ENCODE assay signal across 30 cellular contexts in genomic region chr10:77016278-77016815, GRCh38.
"Had no signal": no experiment of that assay in that cellular context is flagged by ENCODE, and none has a peak within 500 bp of the region (broad histone marks: within the 10 kb centered on the region; RNA-seq: fewer than 3 reads in every experiment).

No MANE protein-coding gene starts in this region.

- FAIRE-seq: bronchial epithelial cell, colon, islet of Langerhans, TTC549 had no signal

- H3K4me3 Mint-ChIP-seq: activated naive CD4-positive, alpha-beta T cell treated with anti-CD3 and anti-CD28 coated beads, Interleukin-2, amount 10 ng/mL, durations not matched to agents 7 days and 5 days; activated naive CD8-positive, alpha-beta T cell treated with anti-CD3 and anti-CD28 coated beads, Interleukin-2, amount 10 ng/mL, durations not matched to agents 7 days and 5 days; nephron; stimulated activated memory B cell treated with anti-CD40 and anti-IgM and Interleukin-4, amounts not matched to agents 10 μg/mL and 1 μg/mL and 100 μg/mL, for 72 hours had no signal

- H3K27ac ChIP-seq: esophagus muscularis mucosa, gastrocnemius medialis, left ventricle myocardium inferior, neutrophil, parathyroid adenoma, psoas muscle, sigmoid colon, upper lobe of right lung, VCaP had no signal

- H3K79me2 ChIP-seq: parathyroid adenoma had no signal

- H3K4me1 ChIP-seq: parathyroid adenoma had no signal

- H3K36me3 ChIP-seq: gastrocnemius medialis, left ventricle myocardium inferior, neutrophil, upper lobe of right lung had no signal

- H3K4me3 ChIP-seq: esophagus muscularis mucosa, gastrocnemius medialis, left ventricle myocardium inferior, lung, psoas muscle, sigmoid colon, smooth muscle cell, upper lobe of right lung had no signal

- H3K27ac Mint-ChIP-seq: activated naive CD4-positive, alpha-beta T cell treated with anti-CD3 and anti-CD28 coated beads, Interleukin-2, amount 10 ng/mL, durations not matched to agents 7 days and 5 days; activated naive CD8-positive, alpha-beta T cell treated with anti-CD3 and anti-CD28 coated beads, Interleukin-2, amount 10 ng/mL, durations not matched to agents 7 days and 5 days; stimulated activated memory B cell treated with anti-CD40 and anti-IgM and Interleukin-4, amounts not matched to agents 10 μg/mL and 1 μg/mL and 100 μg/mL, for 72 hours had no signal

- H3K36me3 Mint-ChIP-seq: activated naive CD4-positive, alpha-beta T cell treated with anti-CD3 and anti-CD28 coated beads, Interleukin-2, amount 10 ng/mL, durations not matched to agents 7 days and 5 days; activated naive CD8-positive, alpha-beta T cell treated with anti-CD3 and anti-CD28 coated beads, Interleukin-2, amount 10 ng/mL, durations not matched to agents 7 days and 5 days; stimulated activated memory B cell treated with anti-CD40 and anti-IgM and Interleukin-4, amounts not matched to agents 10 μg/mL and 1 μg/mL and 100 μg/mL, for 72 hours had no signal

- H3K27me3 Mint-ChIP-seq: activated naive CD4-positive, alpha-beta T cell treated with anti-CD3 and anti-CD28 coated beads, Interleukin-2, amount 10 ng/mL, durations not matched to agents 7 days and 5 days; stimulated activated memory B cell treated with anti-CD40 and anti-IgM and Interleukin-4, amounts not matched to agents 10 μg/mL and 1 μg/mL and 100 μg/mL, for 72 hours had no signal

- DNase-seq: activated CD4-positive, alpha-beta T cell treated with anti-CD3 and anti-CD28 coated beads for 4 hours; activated CD4-positive, alpha-beta T cell treated with anti-CD3 and anti-CD28 coated beads, Interleukin-2, amount 50 U/mL, for 4 hours; activated CD8-positive, alpha-beta memory T cell treated with anti-CD3 and anti-CD28 coated beads for 24 hours; activated effector memory CD4-positive, alpha-beta T cell treated with anti-CD3 and anti-CD28 coated beads, Interleukin-2, amount 50 U/mL, for 16 hours; activated naive CD4-positive, alpha-beta T cell treated with anti-CD3 and anti-CD28 coated beads, Interleukin-2, amount 10 ng/mL, durations not matched to agents 7 days and 5 days; activated naive CD8-positive, alpha-beta T cell treated with anti-CD3 and anti-CD28 coated beads, Interleukin-2, amount 10 ng/mL, durations not matched to agents 7 days and 5 days; amniotic stem cell; dermis blood vessel endothelial cell; effector CD4-positive, alpha-beta T cell; gastrocnemius medialis; glutamatergic neuron; left ventricle myocardium inferior; psoas muscle; sigmoid colon; stimulated activated CD4-positive, alpha-beta T cell treated with anti-CD3 and anti-CD28 coated beads, Interleukin-1b, Interleukin-23, amount 100 ng/mL, for 48 hours; stimulated activated CD4-positive, alpha-beta T cell treated with anti-CD3 and anti-CD28 coated beads, Interleukin-4, amount 100 ng/mL, for 4 hours; stimulated activated CD8-positive, alpha-beta memory T cell treated with anti-CD3 and anti-CD28 coated beads, Interleukin-4, amount 100 ng/mL, for 48 hours; upper lobe of right lung had no signal

- H3K9me3 ChIP-seq: esophagus muscularis mucosa, gastrocnemius medialis, left ventricle myocardium inferior, neutrophil, psoas muscle, sigmoid colon, upper lobe of right lung had no signal

- H2AFZ ChIP-seq: parathyroid adenoma had no signal

- H3K9ac ChIP-seq: parathyroid adenoma had no signal

- H3K4me2 ChIP-seq: smooth muscle cell had no signal

- ATAC-seq: gastrocnemius medialis; psoas muscle; stimulated activated memory B cell treated with anti-CD40 and anti-IgM and Interleukin-4, amounts not matched to agents 10 μg/mL and 1 μg/mL and 100 μg/mL, for 72 hours; upper lobe of right lung had no signal

- H3K9me3 Mint-ChIP-seq: activated naive CD4-positive, alpha-beta T cell treated with anti-CD3 and anti-CD28 coated beads, Interleukin-2, amount 10 ng/mL, durations not matched to agents 7 days and 5 days; activated naive CD8-positive, alpha-beta T cell treated with anti-CD3 and anti-CD28 coated beads, Interleukin-2, amount 10 ng/mL, durations not matched to agents 7 days and 5 days; nephron; stimulated activated memory B cell treated with anti-CD40 and anti-IgM and Interleukin-4, amounts not matched to agents 10 μg/mL and 1 μg/mL and 100 μg/mL, for 72 hours had no signal

- H3K27me3 ChIP-seq: esophagus muscularis mucosa, gastrocnemius medialis, sigmoid colon, upper lobe of right lung had no signal

- H3K4me1 Mint-ChIP-seq: activated naive CD4-positive, alpha-beta T cell treated with anti-CD3 and anti-CD28 coated beads, Interleukin-2, amount 10 ng/mL, durations not matched to agents 7 days and 5 days; activated naive CD8-positive, alpha-beta T cell treated with anti-CD3 and anti-CD28 coated beads, Interleukin-2, amount 10 ng/mL, durations not matched to agents 7 days and 5 days; stimulated activated memory B cell treated with anti-CD40 and anti-IgM and Interleukin-4, amounts not matched to agents 10 μg/mL and 1 μg/mL and 100 μg/mL, for 72 hours had no signal
